11 cellular contexts compared by ENCODE assay signal in the genomic region with DNA sequence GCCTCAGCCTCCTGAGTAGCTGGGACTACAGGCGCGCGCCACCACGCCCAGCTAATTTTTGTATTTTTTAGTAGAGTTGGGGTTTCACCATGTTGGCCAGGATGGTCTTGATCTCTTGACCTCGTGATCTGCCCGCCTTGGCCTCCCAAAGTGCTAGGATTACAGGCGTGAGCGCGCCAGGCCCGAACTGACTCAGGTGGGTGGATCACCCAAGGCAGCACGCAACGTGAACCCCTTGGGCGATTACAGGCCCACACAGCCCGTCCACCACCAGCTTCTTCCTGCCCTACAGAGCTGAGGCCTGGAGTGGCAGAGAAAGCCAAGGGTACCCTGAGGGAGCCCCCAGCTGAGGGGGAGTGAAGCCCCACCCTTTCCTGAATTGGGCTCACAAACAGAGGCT. TPM values are rescaled to one million over a fixed set of nuclear protein-coding genes. Genes with fewer than 3 reads are reported as not detected.
"Had no signal": no experiment of that assay in that cellular context is flagged by ENCODE, and none has a peak within 500 bp of the region (broad histone marks: within the 10 kb centered on the region; RNA-seq: fewer than 3 reads in every experiment).

No MANE protein-coding gene starts in this region.

RNA-seq across cellular contexts. Expression of a gene that starts 17.6 kb away (rescaled TPM):
- total RNA-seq: PC-3, RPMI7951, SJCRH30, SJSA1, SK-MEL-5 had no signal
- polyA plus RNA-seq: SK-N-SH had no signal

RNA-seq across cellular contexts. Expression of a gene that starts 17.7 kb away (rescaled TPM):
- total RNA-seq: OCI-LY7, PC-3, PC-9, Peyer's patch, Right ventricle myocardium superior, RPMI7951, SJCRH30, SJSA1, SK-MEL-5, T-cell had no signal
- polyA plus RNA-seq: SK-N-SH had no signal
